9 cellular contexts compared by ENCODE assay signal in the genomic region with DNA sequence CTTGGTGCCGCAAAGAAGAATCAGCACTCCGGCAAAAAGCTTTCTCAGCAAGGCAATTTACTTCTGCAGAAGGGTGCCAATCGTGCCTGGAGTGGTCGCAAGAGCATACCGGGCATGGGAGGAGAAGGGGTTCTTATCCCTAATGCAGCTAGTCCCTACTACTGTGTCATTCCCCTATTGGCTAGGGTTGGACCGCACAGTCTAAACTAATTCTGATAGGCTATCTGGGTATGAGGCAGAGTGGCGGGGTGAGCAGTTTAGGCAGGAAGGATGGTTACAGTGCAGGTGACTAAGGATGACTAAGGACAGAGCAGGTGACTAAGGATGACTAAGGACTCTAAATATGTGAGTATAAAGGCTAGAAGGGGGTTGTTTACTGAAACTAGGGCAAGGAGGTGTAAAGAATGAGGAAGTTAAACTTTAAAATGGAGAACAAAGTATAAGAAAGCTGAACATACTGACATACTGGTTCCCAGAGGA. TPM values are rescaled to one million over a fixed set of nuclear protein-coding genes. Genes with fewer than 3 reads are reported as not detected.
DNase-seq lines count a peak whose midpoint lies in the region; ATAC-seq lines count a peak whose summit lies in the region.
"Had no signal": no experiment of that assay in that cellular context is flagged by ENCODE, and none has a peak within 500 bp of the region (broad histone marks: within the 10 kb centered on the region; RNA-seq: fewer than 3 reads in every experiment).

No MANE protein-coding gene starts in this region.

- H3K36me3 Mint-ChIP-seq in activated T-cell treated with anti-CD3 and anti-CD28 coated beads, Interleukin-2, amount 50 U/mL, for 72 hours (ENCODE audit: insufficient read depth in 2 of 2): peaks cover 24 to 47% of the 10 kb centered on the region in 2 donors
- peaks cover 41% of the 10 kb centered on the region for H3K36me3 Mint-ChIP-seq in memory B cell

- DNase-seq in ELR (ENCODE audit: low read depth) (peak; percentile 72), KBM-7 (peak; percentile 26), memory B cell (ENCODE audit: low spot score in 2 of 2) (no peak), NCI-H345 treated with DMSO at 0.1 percent for 48 hours (lab: John Stamatoyannopoulos, UW; ENCODE audit: unreplicated experiment) (no peak)
- DNase-seq in activated T-cell treated with anti-CD3 and anti-CD28 coated beads, Interleukin-2, amount 50 U/mL, for 72 hours: peak; percentile 6 to 9
- DNase-seq: immature natural killer cell, Peyer's patch had no signal

- H3K4me3 Mint-ChIP-seq in activated T-cell treated with anti-CD3 and anti-CD28 coated beads, Interleukin-2, amount 50 U/mL, for 72 hours: no peak overlapping the region
- no peak overlapping the region for H3K4me3 Mint-ChIP-seq in memory B cell
- H3K4me3 Mint-ChIP-seq: immature natural killer cell had no signal

- no peaks in the 10 kb centered on the region for H3K27me3 Mint-ChIP-seq in activated T-cell treated with anti-CD3 and anti-CD28 coated beads, Interleukin-2, amount 50 U/mL, for 72 hours (ENCODE audit: low read depth)
- no peaks in the 10 kb centered on the region for H3K27me3 Mint-ChIP-seq in memory B cell

- in situ Hi-C loops in KBM-7 (cut with MboI; ENCODE audit: low pct_unique_long_range_greater_than_20kb, low sequenced_read_pairs): no loop called here

- H3K4me1 Mint-ChIP-seq in activated T-cell treated with anti-CD3 and anti-CD28 coated beads, Interleukin-2, amount 50 U/mL, for 72 hours (ENCODE audit: low read depth): peaks cover 8% of the 10 kb centered on the region
- H3K4me1 Mint-ChIP-seq in memory B cell: peaks cover 5% of the 10 kb centered on the region
- H3K4me1 Mint-ChIP-seq: immature natural killer cell had no signal

- ATAC-seq in activated T-cell treated with anti-CD3 and anti-CD28 coated beads, Interleukin-2, amount 50 U/mL, for 72 hours (replicated peaks in 1 of 2): peak; percentile 83 to 87
- ATAC-seq in memory B cell (ENCODE audit: low read depth): peak; percentile 54
- ATAC-seq in GM21367 (IDR thresholded peaks at IDR 0.05; ENCODE audit: unreplicated experiment): no peak
- ATAC-seq in HG02885 (IDR thresholded peaks at IDR 0.05; ENCODE audit: poor library complexity, unreplicated experiment): no peak

- H3K27ac Mint-ChIP-seq in activated T-cell treated with anti-CD3 and anti-CD28 coated beads, Interleukin-2, amount 50 U/mL, for 72 hours: peak overlapping the region; percentile 17
- no peak overlapping the region for H3K27ac Mint-ChIP-seq in memory B cell
- H3K27ac Mint-ChIP-seq: immature natural killer cell had no signal

- H3K9me3 Mint-ChIP-seq in activated T-cell treated with anti-CD3 and anti-CD28 coated beads, Interleukin-2, amount 50 U/mL, for 72 hours: peaks cover 13 to 21% of the 10 kb centered on the region in 2 donors
- peaks cover 8% of the 10 kb centered on the region for H3K9me3 Mint-ChIP-seq in memory B cell

RNA-seq across cellular contexts. Expression of a gene that starts 52.9 kb away (rescaled TPM):
- total RNA-seq in activated T-cell treated with anti-CD3 and anti-CD28 coated beads, Interleukin-2, amount 50 U/mL, for 72 hours: 1 to 10 TPM; 3.7 to 5.1 TPM

RNA-seq across cellular contexts. Expression of a gene that starts 53.1 kb away (rescaled TPM):
- total RNA-seq in activated T-cell treated with anti-CD3 and anti-CD28 coated beads, Interleukin-2, amount 50 U/mL, for 72 hours: 10 to 100 TPM; 75.7 to 77.6 TPM

RNA-seq across cellular contexts. Expression of a gene that starts 55.1 kb away (rescaled TPM):
- total RNA-seq in activated T-cell treated with anti-CD3 and anti-CD28 coated beads, Interleukin-2, amount 50 U/mL, for 72 hours: 10 to 100 TPM; 39.2 to 41.3 TPM

Comparison
In these comparisons a context has a peak if more than half of its experiments do, and no peak if none do; other contexts are left out.
1. DNase-seq: peak in ELR (single experiment), KBM-7 (single experiment) and activated T-cell treated with anti-CD3 and anti-CD28 coated beads, Interleukin-2, amount 50 U/mL, for 72 hours (2 of 2); none in memory B cell (0 of 2) and NCI-H345 treated with DMSO at 0.1 percent for 48 hours (single experiment).
2. ATAC-seq: peak in activated T-cell treated with anti-CD3 and anti-CD28 coated beads, Interleukin-2, amount 50 U/mL, for 72 hours (2 of 2) and memory B cell (single experiment); none in GM21367 (single experiment) and HG02885 (single experiment).